ENCODE assay signal across 1 cellular context in the genomic region with DNA sequence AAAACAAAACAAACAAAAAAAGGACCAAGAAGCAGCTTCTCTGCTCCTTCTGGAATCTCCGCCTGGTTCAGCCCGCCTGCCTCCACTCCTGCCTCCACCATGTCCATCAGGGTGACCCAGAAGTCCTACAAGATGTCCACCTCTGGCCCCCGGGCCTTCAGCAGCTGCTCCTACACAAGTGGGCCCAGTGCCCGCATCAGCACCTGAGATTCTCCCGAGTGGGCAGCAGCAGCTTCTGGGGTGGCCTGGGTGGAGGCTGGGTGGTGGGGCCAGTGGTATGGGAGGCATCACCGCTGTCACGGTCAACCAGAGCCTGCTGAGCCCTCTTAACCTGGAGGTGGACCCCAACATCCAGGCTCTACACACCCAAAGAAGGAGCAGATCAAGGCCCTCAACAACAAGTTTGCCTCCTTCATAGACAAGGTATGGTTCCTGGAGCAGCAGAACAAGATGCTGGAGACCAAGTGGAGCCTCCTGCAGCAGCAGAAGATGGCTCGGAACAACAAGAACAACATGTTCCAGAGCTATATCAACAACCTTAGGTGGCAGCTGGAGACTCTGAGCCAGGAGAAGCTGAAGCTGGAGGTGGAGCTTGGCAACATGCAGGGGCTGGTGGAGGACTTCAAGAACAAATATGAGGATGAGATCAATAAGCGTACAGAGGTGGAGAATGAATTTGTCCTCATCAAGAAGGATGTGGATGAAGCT. TPM values are rescaled to one million over a fixed set of nuclear protein-coding genes. Genes with fewer than 3 reads are reported as not detected.
"Had no signal": no experiment of that assay in that cellular context is flagged by ENCODE, and none has a peak within 500 bp of the region (broad histone marks: within the 10 kb centered on the region; RNA-seq: fewer than 3 reads in every experiment).

No MANE protein-coding gene starts in this region.

RNA-seq across cellular contexts. Expression of gene LARP6, which starts 4.8 kb away (rescaled TPM):
- total RNA-seq: OCI-LY7 had no signal

RNA-seq across cellular contexts. Expression of gene THAP10, which starts 33.5 kb away (rescaled TPM):
- total RNA-seq: OCI-LY7 had no signal

RNA-seq across cellular contexts. Expression of gene LRRC49, which starts 33.9 kb away (rescaled TPM):
- total RNA-seq: OCI-LY7 had no signal
